Comparison of ENCODE assay signal across 1 cellular context in genomic region chr7:101582971-101583370, GRCh38.
TF ChIP-seq lines count a peak whose summit lies in the region.

No MANE protein-coding gene starts in this region.

TF ChIP-seq in H1, 55 proteins besides CTCF, POLR2A, EP300 and RAD21 (continued from another document):
- TF ChIP-seq BRCA1 (IDR thresholded peaks at IDR 0.05; ENCODE audit: low read depth, low read length) (no peak), RBBP5 (IDR thresholded peaks at IDR 0.05; ENCODE audit: borderline replicate concordance, low read depth, low read length) (no peak), FOSL1 (IDR thresholded peaks at IDR 0.05; ENCODE audit: insufficient read depth, low read depth, low read length) (no peak)
